ENCODE assay signal across 30 cellular contexts in the genomic region with DNA sequence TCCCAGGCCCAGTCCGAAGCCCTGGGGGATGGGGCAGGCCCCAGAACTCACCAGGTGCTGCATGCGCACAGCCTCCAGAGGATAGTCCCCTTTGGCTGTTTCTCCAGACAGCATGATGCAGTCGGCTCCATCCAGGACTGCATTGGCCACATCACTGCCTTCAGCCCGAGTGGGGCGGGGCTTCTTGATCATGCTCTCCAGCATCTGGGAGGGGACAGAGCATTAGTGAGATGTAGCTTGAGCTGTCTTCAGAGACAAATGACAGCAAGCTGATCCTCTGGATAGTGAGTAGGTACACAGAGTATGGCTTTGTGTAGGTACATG. TPM values are rescaled to one million over a fixed set of nuclear protein-coding genes. Genes with fewer than 3 reads are reported as not detected.
DNase-seq lines count a peak whose midpoint lies in the region; ATAC-seq and TF ChIP-seq lines count a peak whose summit lies in the region.
"Had no signal": no experiment of that assay in that cellular context is flagged by ENCODE, and none has a peak within 500 bp of the region (broad histone marks: within the 10 kb centered on the region; RNA-seq: fewer than 3 reads in every experiment).

No MANE protein-coding gene starts in this region.

- H3K4ac ChIP-seq in neuronal stem cell (ENCODE audit: low read length), result no peak overlapping the region

- H3K27ac ChIP-seq in neuronal stem cell (replicated peaks; ENCODE audit: low read length), result no peak overlapping the region
- H3K27ac ChIP-seq: 22Rv1, C4-2B, parathyroid adenoma, Peyer's patch, testis had no signal

- H3K36me3 ChIP-seq in neuronal stem cell (replicated peaks in 1 of 2; ENCODE audit: control insufficient read depth in 2 of 2, insufficient read depth in 2 of 2, low read length in 2 of 2), result peaks cover 82 to 99% of the 10 kb centered on the region in 2 donors

- H3K18ac ChIP-seq in neuronal stem cell (ENCODE audit: low read length), result no peak overlapping the region

- H2AK5ac ChIP-seq in neuronal stem cell (ENCODE audit: low read depth, low read length), result no peak overlapping the region

- peaks cover 0 to 4% of the 10 kb centered on the region in 2 donors for H3K9me3 ChIP-seq in neuronal stem cell (replicated peaks in 1 of 2; ENCODE audit: control insufficient read depth in 2 of 2, insufficient read depth in 1 of 2, low read depth in 1 of 2, low read length in 2 of 2)
- H3K9me3 ChIP-seq: adrenal gland, Peyer's patch, testis had no signal

- no peak overlapping the region for H2BK120ac ChIP-seq in neuronal stem cell (ENCODE audit: low read depth, low read length)

- peaks cover 70 to 78% of the 10 kb centered on the region in 2 donors for H3K36me3 Mint-ChIP-seq in activated naive CD4-positive, alpha-beta T cell treated with anti-CD3 and anti-CD28 coated beads, Interleukin-2, amount 50 U/mL, for 72 hours
- H3K36me3 Mint-ChIP-seq in brain, result peaks cover 90% of the 10 kb centered on the region

- peak overlapping the region; percentile 3 for H3K9ac ChIP-seq in neuronal stem cell (ENCODE audit: low read depth, low read length, poor library complexity)
- H3K9ac ChIP-seq: parathyroid adenoma had no signal

- no peak overlapping the region for H4K8ac ChIP-seq in neuronal stem cell (ENCODE audit: low read depth, low read length)

- no peak overlapping the region for H3K4me2 ChIP-seq in neuronal stem cell (ENCODE audit: insufficient read depth, low read length, poor library complexity, severe bottlenecking)
- H3K4me2 ChIP-seq: GM23338 had no signal

- no peak for TF ChIP-seq CTCF in brain (conservative IDR thresholded peaks at IDR 0.05)

- H3K4me3 Mint-ChIP-seq in brain, result no peak overlapping the region
- H3K4me3 Mint-ChIP-seq: GM23338; stimulated activated naive CD8-positive, alpha-beta T cell treated with anti-CD3 and anti-CD28 coated beads, Interleukin-15, Interleukin-2, amounts not matched to agents 100 ng/mL and 50 ng/mL, for 24 hours had no signal

- no peak overlapping the region for H3K14ac ChIP-seq in neuronal stem cell (ENCODE audit: low read length)

- peaks cover 7% of the 10 kb centered on the region for H3K79me1 ChIP-seq in neuronal stem cell (ENCODE audit: low read depth, low read length)

- H3K4me3 ChIP-seq in neuronal stem cell (ENCODE audit: low read length in 2 of 2), result no peak overlapping the region
- H3K4me3 ChIP-seq: adrenal gland, GM23338, Peyer's patch, skin epidermis, testis had no signal

- no peak overlapping the region for H2BK12ac ChIP-seq in neuronal stem cell (ENCODE audit: low read length)

- no CpG with 5 or more reads among the region's 5 CpGs for WGBS in neuronal stem cell (ENCODE audit: extremely low coverage in 2 of 2, insufficient read length in 2 of 2, insufficient replicate concordance in 1 of 2), 2 donors

- DNase-seq in DMS 273 (lab: John Stamatoyannopoulos, UW; ENCODE audit: unreplicated experiment) (peak; percentile 7), DMS 273 treated with DMSO at 0.1 percent for 48 hours (lab: John Stamatoyannopoulos, UW) (no peak), neuronal stem cell (ENCODE audit: low spot score) (no peak), retina (no peak)
- no peak for DNase-seq in activated naive CD4-positive, alpha-beta T cell treated with anti-CD3 and anti-CD28 coated beads, Interleukin-2, amount 50 U/mL, for 72 hours (ENCODE audit: low spot score in 2 of 2)
- DNase-seq in activated naive CD4-positive, alpha-beta T cell treated with anti-CD3 and anti-CD28 coated beads, Interleukin-2, amount 50 U/mL, for 16 hours, result no peak
- DNase-seq: activated CD4-positive, alpha-beta T cell treated with anti-CD3 and anti-CD28 coated beads for 48 hours; activated gamma-delta T cell; adrenal gland; DND-41; GF-D8; IMR-90; NCI-H1436; NCI-H2081 treated with DMSO at 0.1 percent for 48 hours; NCI-H345; NCI-H69; Peyer's patch; SIG-M5; testis had no signal

- no peak overlapping the region for H2BK15ac ChIP-seq in neuronal stem cell (ENCODE audit: low read length)

- H2BK5ac ChIP-seq in neuronal stem cell (ENCODE audit: low read length), result no peak overlapping the region

- H2AFZ ChIP-seq in neuronal stem cell (ENCODE audit: low read length), result no peak overlapping the region
- H2AFZ ChIP-seq: GM23338, parathyroid adenoma had no signal

- H3K4me1 Mint-ChIP-seq in brain, result peaks cover 43% of the 10 kb centered on the region
- H3K4me1 Mint-ChIP-seq: GM23338 had no signal

- no peaks in the 10 kb centered on the region for H3K4me1 ChIP-seq in neuronal stem cell (ENCODE audit: control insufficient read depth in 2 of 2, insufficient read depth in 1 of 2, low read depth in 1 of 2, low read length in 2 of 2)
- H3K4me1 ChIP-seq: parathyroid adenoma had no signal

- no peak for ATAC-seq in activated naive CD4-positive, alpha-beta T cell treated with anti-CD3 and anti-CD28 coated beads, Interleukin-2, amount 50 U/mL, for 72 hours
- ATAC-seq in GM19455 (IDR thresholded peaks at IDR 0.05; ENCODE audit: unreplicated experiment), result no peak
- ATAC-seq: GM23338, left lobe of liver had no signal

- no peak overlapping the region for H4K91ac ChIP-seq in neuronal stem cell (ENCODE audit: low read depth, low read length, poor library complexity)

- H3K23ac ChIP-seq in neuronal stem cell (ENCODE audit: low read depth, low read length, poor library complexity), result peak overlapping the region; percentile 21

- no peaks in the 10 kb centered on the region for H3K27me3 ChIP-seq in neuronal stem cell (ENCODE audit: control insufficient read depth in 3 of 3, insufficient read depth in 3 of 3, low read depth in 1 of 3, low read length in 3 of 3)
- H3K27me3 ChIP-seq: adrenal gland, Peyer's patch, testis had no signal

- no peaks in the 10 kb centered on the region for H3K9me3 Mint-ChIP-seq in activated naive CD4-positive, alpha-beta T cell treated with anti-CD3 and anti-CD28 coated beads, Interleukin-2, amount 50 U/mL, for 72 hours
- no peaks in the 10 kb centered on the region for H3K9me3 Mint-ChIP-seq in brain
- H3K9me3 Mint-ChIP-seq: GM23338; stimulated activated naive CD8-positive, alpha-beta T cell treated with anti-CD3 and anti-CD28 coated beads, Interleukin-15, Interleukin-2, amounts not matched to agents 100 ng/mL and 50 ng/mL, for 24 hours had no signal

- peak overlapping the region; percentile 62 to 87 for H3K27ac Mint-ChIP-seq in activated naive CD4-positive, alpha-beta T cell treated with anti-CD3 and anti-CD28 coated beads, Interleukin-2, amount 50 U/mL, for 72 hours
- H3K27ac Mint-ChIP-seq in brain, result peak overlapping the region in 3 of 5 experiments; percentile 42 to 94 (median 83)
- H3K27ac Mint-ChIP-seq: GM23338 had no signal

- no peaks in the 10 kb centered on the region for H3K27me3 Mint-ChIP-seq in brain
- H3K27me3 Mint-ChIP-seq: stimulated activated naive CD8-positive, alpha-beta T cell treated with anti-CD3 and anti-CD28 coated beads, Interleukin-15, Interleukin-2, amounts not matched to agents 100 ng/mL and 50 ng/mL, for 24 hours had no signal

RNA-seq across cellular contexts. Expression of gene GRAMD2A, which starts 9.1 kb away (rescaled TPM):
- total RNA-seq in activated naive CD4-positive, alpha-beta T cell treated with anti-CD3 and anti-CD28 coated beads, Interleukin-2, amount 50 U/mL, for 72 hours, result not detected
- polyA plus RNA-seq in brain (ENCODE audit: insufficient read depth, low read depth, low replicate concordance), result 3.0 TPM
- 0.38 TPM for polyA plus RNA-seq in neuronal stem cell (2013, experiment 1 of 2)
- polyA plus RNA-seq in neuronal stem cell (2013, experiment 2 of 2), result 0.30 TPM
- total RNA-seq: left lobe of liver; LHCN-M2; T-helper 2 cell treated with Interferon-gamma antibody and Interleukin-4, amounts not matched to agents 100 ng/mL and 5 ng/mL, for 36 hours had no signal

RNA-seq across cellular contexts. Expression of gene PKM, which starts 24.4 kb away (rescaled TPM):
- 1,000 to 10,000 TPM; 1,316 to 2,692 TPM for total RNA-seq in activated naive CD4-positive, alpha-beta T cell treated with anti-CD3 and anti-CD28 coated beads, Interleukin-2, amount 50 U/mL, for 72 hours
- 979 TPM for polyA plus RNA-seq in brain (ENCODE audit: insufficient read depth, low read depth, low replicate concordance)
- 356 TPM for polyA plus RNA-seq in neuronal stem cell (2013, experiment 1 of 2)
- polyA plus RNA-seq in neuronal stem cell (2013, experiment 2 of 2), result 349 TPM
